In the genomic region with DNA sequence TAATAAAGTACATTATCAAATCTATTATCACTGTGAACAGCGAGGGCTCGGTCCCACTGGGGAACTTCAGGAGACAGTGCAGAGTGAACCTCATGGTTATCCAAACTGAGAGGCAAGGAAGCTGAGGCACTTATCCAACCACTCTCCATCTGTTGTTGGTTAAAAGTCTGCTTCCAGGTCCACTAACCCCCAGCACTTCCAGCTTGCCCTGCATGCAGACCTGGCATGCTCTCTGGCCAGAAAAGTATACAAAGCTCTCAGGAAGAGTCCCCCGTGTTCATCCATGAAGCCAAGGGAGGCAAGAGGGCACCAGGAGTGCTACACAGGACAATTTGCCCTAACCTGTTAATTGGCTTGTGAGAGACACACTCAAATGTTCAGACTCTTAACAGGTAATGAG, we compare ENCODE assay signal across 1 cellular context.
TF ChIP-seq lines count a peak whose summit lies in the region.

No MANE protein-coding gene starts in this region.

TF ChIP-seq in IMR-90, 13 proteins besides CTCF, POLR2A, EP300 and RAD21 (continued from another document):
- TF ChIP-seq USF2 (IDR thresholded peaks at IDR 0.05; ENCODE audit: low read depth, low read length) (no peak), ELK1 (IDR thresholded peaks at IDR 0.05; ENCODE audit: borderline replicate concordance, low read depth, low read length) (no peak), MXI1 (IDR thresholded peaks at IDR 0.05; ENCODE audit: borderline replicate concordance, low read depth, low read length) (no peak), CHD1 (IDR thresholded peaks at IDR 0.05; ENCODE audit: low read depth, low read length) (no peak), RFX5 (IDR thresholded peaks at IDR 0.05; ENCODE audit: low read depth, low read length) (no peak), CEBPB (IDR thresholded peaks at IDR 0.05; ENCODE audit: low read depth, low read length) (no peak)
